In the genomic region with DNA sequence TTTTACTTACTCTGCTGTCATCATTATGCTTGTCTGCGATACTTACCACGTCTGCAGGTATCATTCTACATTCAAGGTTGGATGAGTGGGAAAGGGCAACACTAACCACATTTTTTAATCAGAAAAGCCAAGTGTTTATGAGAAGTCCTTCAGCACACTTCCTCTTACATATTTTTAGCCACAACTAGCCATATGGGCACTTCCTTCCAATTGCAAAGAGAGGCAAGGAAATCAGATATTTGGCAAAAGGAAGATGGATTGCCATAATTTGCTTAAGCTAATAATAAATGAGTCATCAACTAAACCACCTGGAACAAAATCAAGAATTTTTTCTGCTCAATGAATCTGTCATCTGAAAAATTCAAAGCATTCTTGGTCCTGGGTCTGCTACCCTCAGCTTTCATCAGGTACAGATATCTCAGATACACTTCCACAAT, we compare ENCODE assay signal across 10 cellular contexts. TPM values are rescaled to one million over a fixed set of nuclear protein-coding genes. Genes with fewer than 3 reads are reported as not detected.
A peak's percentile ranks its signal among the peaks of the same experiment; 100 is the strongest.
DNase-seq lines count a peak whose midpoint lies in the region; ATAC-seq lines count a peak whose summit lies in the region.
"Had no signal": no experiment of that assay in that cellular context is flagged by ENCODE, and none has a peak within 500 bp of the region (broad histone marks: within the 10 kb centered on the region; RNA-seq: fewer than 3 reads in every experiment).

No MANE protein-coding gene starts in this region.

- peaks cover 13% of the 10 kb centered on the region for H3K27me3 Mint-ChIP-seq in stimulated activated naive CD8-positive, alpha-beta T cell treated with anti-CD3 and anti-CD28 coated beads, Interleukin-15, amount 100 ng/mL, for 72 hours
- peaks cover 17% of the 10 kb centered on the region for H3K27me3 Mint-ChIP-seq in activated CD8-positive, alpha-beta T cell treated with anti-CD3 and anti-CD28 coated beads, Interleukin-2, amount 10 ng/mL, durations not matched to agents 7 days and 5 days (ENCODE audit: low read depth)

- H3K27ac Mint-ChIP-seq in stimulated activated naive CD8-positive, alpha-beta T cell treated with anti-CD3 and anti-CD28 coated beads, Interleukin-15, amount 100 ng/mL, for 72 hours: no peak overlapping the region
- no peak overlapping the region for H3K27ac Mint-ChIP-seq in activated CD8-positive, alpha-beta T cell treated with anti-CD3 and anti-CD28 coated beads, Interleukin-2, amount 10 ng/mL, durations not matched to agents 7 days and 5 days

- peaks cover 6% of the 10 kb centered on the region for H3K4me1 Mint-ChIP-seq in stimulated activated naive CD8-positive, alpha-beta T cell treated with anti-CD3 and anti-CD28 coated beads, Interleukin-15, amount 100 ng/mL, for 72 hours
- H3K4me1 Mint-ChIP-seq in activated CD8-positive, alpha-beta T cell treated with anti-CD3 and anti-CD28 coated beads, Interleukin-2, amount 10 ng/mL, durations not matched to agents 7 days and 5 days (ENCODE audit: low read depth): peaks cover 7% of the 10 kb centered on the region
- H3K4me1 Mint-ChIP-seq: CD4-positive, CD25-positive, alpha-beta regulatory T cell had no signal

- no peak overlapping the region for H3K4me3 ChIP-seq in HAP-1

- in situ Hi-C loops in HAP-1 (cut with MboI; ENCODE audit: low sequenced_read_pairs): no loop called here

- no peaks in the 10 kb centered on the region for H3K9me3 Mint-ChIP-seq in stimulated activated naive CD8-positive, alpha-beta T cell treated with anti-CD3 and anti-CD28 coated beads, Interleukin-15, amount 100 ng/mL, for 72 hours
- no peaks in the 10 kb centered on the region for H3K9me3 Mint-ChIP-seq in activated CD8-positive, alpha-beta T cell treated with anti-CD3 and anti-CD28 coated beads, Interleukin-2, amount 10 ng/mL, durations not matched to agents 7 days and 5 days (ENCODE audit: insufficient read depth)
- H3K9me3 Mint-ChIP-seq: CD4-positive, CD25-positive, alpha-beta regulatory T cell had no signal

- no peak for DNase-seq in stimulated activated naive CD8-positive, alpha-beta T cell treated with anti-CD3 and anti-CD28 coated beads, Interleukin-15, amount 100 ng/mL, for 72 hours
- no peak for DNase-seq in stimulated activated naive CD8-positive, alpha-beta T cell treated with anti-CD3 and anti-CD28 coated beads, Interleukin-15, Interleukin-2, amounts not matched to agents 100 U/mL and 50 U/mL, for 24 hours
- DNase-seq in NCI-H446 treated with DMSO at 0.1 percent for 48 hours (lab: John Stamatoyannopoulos, UW) (peak; percentile 49), HAP-1 (ENCODE audit: low spot score in 2 of 2) (no peak), ureter (ENCODE audit: low spot score) (no peak)
- DNase-seq in activated CD8-positive, alpha-beta T cell treated with anti-CD3 and anti-CD28 coated beads, Interleukin-2, amount 10 ng/mL, durations not matched to agents 7 days and 5 days: no peak
- DNase-seq: CD4-positive, CD25-positive, alpha-beta regulatory T cell; cerebellar nuclear complex had no signal

- H3K27me3 ChIP-seq in HAP-1 (ENCODE audit: low read depth): no peaks in the 10 kb centered on the region

- no peaks in the 10 kb centered on the region for H3K36me3 Mint-ChIP-seq in activated CD8-positive, alpha-beta T cell treated with anti-CD3 and anti-CD28 coated beads, Interleukin-2, amount 10 ng/mL, durations not matched to agents 7 days and 5 days (ENCODE audit: low read depth)
- H3K36me3 Mint-ChIP-seq: CD4-positive, CD25-positive, alpha-beta regulatory T cell had no signal

- CTCF ChIA-PET in activated CD8-positive, alpha-beta T cell treated with anti-CD3 and anti-CD28 coated beads, Interleukin-2, amount 10 ng/mL, durations not matched to agents 7 days and 5 days (lab: Charles Lee): no interaction called here

- no peaks in the 10 kb centered on the region for H3K36me3 ChIP-seq in HAP-1 (replicated peaks)

- H3K9me3 ChIP-seq in HAP-1: no peaks in the 10 kb centered on the region

- POLR2A ChIA-PET in activated CD8-positive, alpha-beta T cell treated with anti-CD3 and anti-CD28 coated beads, Interleukin-2, amount 10 ng/mL, durations not matched to agents 7 days and 5 days (lab: Charles Lee): no interaction called here

- peak; percentile 46 for ATAC-seq in stimulated activated naive CD8-positive, alpha-beta T cell treated with anti-CD3 and anti-CD28 coated beads, Interleukin-15, amount 100 ng/mL, for 72 hours
- ATAC-seq in stimulated activated naive CD8-positive, alpha-beta T cell treated with anti-CD3 and anti-CD28 coated beads, Interleukin-15, Interleukin-2, amounts not matched to agents 100 U/mL and 50 U/mL, for 24 hours: no peak
- ATAC-seq in esophagus mucosa: peak; percentile 71
- ATAC-seq in HG03342 (IDR thresholded peaks at IDR 0.05; ENCODE audit: unreplicated experiment): no peak
- no peak for ATAC-seq in activated CD8-positive, alpha-beta T cell treated with anti-CD3 and anti-CD28 coated beads, Interleukin-2, amount 10 ng/mL, durations not matched to agents 7 days and 5 days

- no peak overlapping the region for H3K4me3 Mint-ChIP-seq in stimulated activated naive CD8-positive, alpha-beta T cell treated with anti-CD3 and anti-CD28 coated beads, Interleukin-15, amount 100 ng/mL, for 72 hours
- H3K4me3 Mint-ChIP-seq in activated CD8-positive, alpha-beta T cell treated with anti-CD3 and anti-CD28 coated beads, Interleukin-2, amount 10 ng/mL, durations not matched to agents 7 days and 5 days: no peak overlapping the region
- H3K4me3 Mint-ChIP-seq: CD4-positive, CD25-positive, alpha-beta regulatory T cell had no signal

- no peaks in the 10 kb centered on the region for H3K4me1 ChIP-seq in HAP-1

RNA-seq across cellular contexts. Expression of a gene that starts 16.7 kb away (rescaled TPM):
- total RNA-seq in esophagus mucosa: not detected
- total RNA-seq in activated CD8-positive, alpha-beta T cell treated with anti-CD3 and anti-CD28 coated beads, Interleukin-2, amount 10 ng/mL, durations not matched to agents 7 days and 5 days: not detected
- 1.9 TPM for total RNA-seq in ureter
- total RNA-seq: CD4-positive, CD25-positive, alpha-beta regulatory T cell had no signal

RNA-seq across cellular contexts. Expression of a gene that starts 42.4 kb away (rescaled TPM):
- total RNA-seq in esophagus mucosa (16.7 TPM), ureter (44.5 TPM)
- 10 to 100 TPM; 91.2 to 92.5 TPM for total RNA-seq in activated CD8-positive, alpha-beta T cell treated with anti-CD3 and anti-CD28 coated beads, Interleukin-2, amount 10 ng/mL, durations not matched to agents 7 days and 5 days

Comparison
In these comparisons a context has a peak if more than half of its experiments do, and no peak if none do; other contexts are left out.
1. ATAC-seq: peak in stimulated activated naive CD8-positive, alpha-beta T cell treated with anti-CD3 and anti-CD28 coated beads, Interleukin-15, amount 100 ng/mL, for 72 hours (single experiment) and esophagus mucosa (single experiment); none in stimulated activated naive CD8-positive, alpha-beta T cell treated with anti-CD3 and anti-CD28 coated beads, Interleukin-15, Interleukin-2, amounts not matched to agents 100 U/mL and 50 U/mL, for 24 hours (single experiment), HG03342 (single experiment) and activated CD8-positive, alpha-beta T cell treated with anti-CD3 and anti-CD28 coated beads, Interleukin-2, amount 10 ng/mL, durations not matched to agents 7 days and 5 days (single experiment).